Comparison of ENCODE assay signal across 1 cellular context in genomic region chr2:84944257-84944909, GRCh38.
TF ChIP-seq lines count a peak whose summit lies in the region.

No MANE protein-coding gene starts in this region.

TF ChIP-seq in GM12878, 131 proteins besides CTCF, POLR2A, EP300 and RAD21:
- TF ChIP-seq SPI1 (IDR thresholded peaks at IDR 0.05; ENCODE audit: borderline replicate concordance, insufficient read depth, low read depth, low read length) (no peak), SREBF1 (IDR thresholded peaks at IDR 0.05; ENCODE audit: low read length) (no peak), IRF4 (IDR thresholded peaks at IDR 0.05; ENCODE audit: low read depth, low read length) (no peak), POU2F2 (IDR thresholded peaks at IDR 0.05; ENCODE audit: borderline replicate concordance, low read depth, low read length) (peak; percentile 34; the same call in 1 of the 3 replicates), POLR2AphosphoS2 (IDR thresholded peaks at IDR 0.05; ENCODE audit: low read depth, low read length) (no peak), NR2C2 (IDR thresholded peaks at IDR 0.05; ENCODE audit: borderline replicate concordance, control insufficient read depth, insufficient read length, low read depth) (no peak), IRF5 (IDR thresholded peaks at IDR 0.05; ENCODE audit: borderline replicate concordance) (no peak), TARDBP (IDR thresholded peaks at IDR 0.05; ENCODE audit: borderline replicate concordance) (no peak), ZNF207 (IDR thresholded peaks at IDR 0.05; ENCODE audit: borderline replicate concordance) (0 out of 2 replicates have a peak, but pooled peaks have one; percentile 14), DPF2 (IDR thresholded peaks at IDR 0.05) (peak; percentile 36; the same call in 1 of the 2 replicates), BACH1 (IDR thresholded peaks at IDR 0.05; ENCODE audit: borderline replicate concordance) (no peak), RBBP5 (conservative IDR thresholded peaks at IDR 0.05) (no peak), YY1 (IDR thresholded peaks at IDR 0.05; ENCODE audit: low read depth, low read length) (no peak), IKZF1 (conservative IDR thresholded peaks at IDR 0.05) (peak; percentile 50), RUNX3 (IDR thresholded peaks at IDR 0.05; ENCODE audit: low read length) (peak; percentile 10; the same call in 1 of the 2 replicates), PBX3 (IDR thresholded peaks at IDR 0.05; ENCODE audit: insufficient replicate concordance, low read depth, low read length) (no peak), IKZF2 (IDR thresholded peaks at IDR 0.05) (peak; percentile 15 to 43; a peak in 3 of 4 replicates), FOXM1 (IDR thresholded peaks at IDR 0.05; ENCODE audit: low read depth, low read length) (no peak), TCF12 (IDR thresholded peaks at IDR 0.05; ENCODE audit: low read depth, low read length) (no peak), MTA2 (IDR thresholded peaks at IDR 0.05; ENCODE audit: low read depth) (no peak), BCL3 (IDR thresholded peaks at IDR 0.05; ENCODE audit: borderline replicate concordance, insufficient read depth, low read depth, low read length, poor library complexity, severe bottlenecking) (no peak), ZNF687 (IDR thresholded peaks at IDR 0.05) (0 out of 2 replicates have a peak, but pooled peaks have one; percentile 56), MAX (IDR thresholded peaks at IDR 0.05; ENCODE audit: low read depth, low read length) (no peak), NFXL1 (IDR thresholded peaks at IDR 0.05; ENCODE audit: borderline replicate concordance) (no peak), CHD4 (IDR thresholded peaks at IDR 0.05) (no peak)
TF ChIP-seq in GM12878: peak in this region for 7.
